Comparison of ENCODE assay signal across 18 cellular contexts in the genomic region with DNA sequence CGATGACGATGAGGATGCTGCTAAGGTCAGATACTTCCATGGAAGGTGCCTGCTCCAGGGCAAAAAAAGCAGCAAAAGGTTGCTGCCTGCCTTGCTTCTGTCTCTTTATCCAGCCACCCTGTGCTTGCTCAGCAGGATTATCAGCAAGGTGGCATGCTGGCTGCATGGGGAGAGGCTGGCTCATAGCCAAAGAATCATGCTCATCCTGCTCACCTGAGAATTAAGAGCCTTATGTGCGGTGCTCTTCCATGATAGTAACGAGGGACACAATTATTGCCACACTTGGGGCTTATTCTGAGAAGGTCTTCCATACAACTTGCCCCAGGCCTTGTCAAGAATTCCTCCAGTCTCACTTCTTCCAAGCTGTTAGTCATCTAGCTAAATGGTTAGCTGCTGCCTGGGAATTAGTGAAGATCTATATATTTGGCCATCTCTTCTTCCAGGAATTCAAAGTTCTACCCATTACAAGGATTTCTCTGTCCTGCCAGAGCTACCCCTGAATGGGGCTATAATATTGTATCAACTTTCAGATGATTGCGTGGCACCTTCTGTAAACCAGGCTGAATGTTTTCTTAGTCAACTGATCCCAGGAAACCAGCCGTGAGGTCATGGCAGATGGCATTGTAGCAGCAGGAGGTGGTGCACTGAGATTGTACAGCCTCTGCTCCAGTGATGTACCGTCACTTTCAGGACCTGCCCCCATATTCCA.
DNase-seq lines count a peak whose midpoint lies in the region; ATAC-seq and TF ChIP-seq lines count a peak whose summit lies in the region.
"Had no signal": no experiment of that assay in that cellular context is flagged by ENCODE, and none has a peak within 500 bp of the region (broad histone marks: within the 10 kb centered on the region; RNA-seq: fewer than 3 reads in every experiment).

No MANE protein-coding gene starts in this region.

- no peaks in the 10 kb centered on the region for H3K9me3 Mint-ChIP-seq in MCF 10A (ENCODE audit: unreplicated experiment)

- intact Hi-C loops in MCF 10A (cut with micrococcal nuclease) = no loop called here
- intact Hi-C loops in breast epithelium (cut with DNase I; ENCODE audit: low total_unique reads) = no loop called here

- H3K27ac Mint-ChIP-seq in MCF 10A (ENCODE audit: low read depth, unreplicated experiment) = no peak overlapping the region

- H3K4me3 Mint-ChIP-seq in MCF 10A (ENCODE audit: unreplicated experiment) = no peak overlapping the region

- H3K79me1 ChIP-seq in neuronal stem cell (ENCODE audit: low read depth, low read length) = no peaks in the 10 kb centered on the region

- H3K9me3 ChIP-seq in breast epithelium (no peaks in the 10 kb centered on the region), neuronal stem cell (replicated peaks in 1 of 2; ENCODE audit: control insufficient read depth in 2 of 2, insufficient read depth in 1 of 2, low read depth in 1 of 2, low read length in 2 of 2) (no peaks in the 10 kb centered on the region)
- H3K9me3 ChIP-seq: upper lobe of left lung had no signal

- CTCF ChIA-PET in MCF 10A (lab: Yijun Ruan, JAX) = interaction anchor here (0.6 to 1.2 kb wide), 5 partner anchors 9 to 565 kb away, joined by 4 to 6 read pairs (median 4); no protein-coding TSS in a partner anchor

- H2BK15ac ChIP-seq in neuronal stem cell (ENCODE audit: low read length) = no peak overlapping the region

- no peak overlapping the region for H2BK120ac ChIP-seq in neuronal stem cell (ENCODE audit: low read depth, low read length)

- H3K4me3 ChIP-seq in breast epithelium = no peak overlapping the region
- H3K4me3 ChIP-seq in neuronal stem cell (ENCODE audit: low read length in 2 of 2) = peak overlapping the region in 1 of 2 donors; percentile 32
- H3K4me3 ChIP-seq: smooth muscle cell, upper lobe of left lung had no signal

- H3K27ac ChIP-seq in breast epithelium = no peak overlapping the region
- no peak overlapping the region for H3K27ac ChIP-seq in neuronal stem cell (replicated peaks; ENCODE audit: low read length)
- H3K27ac ChIP-seq: upper lobe of left lung, VCaP had no signal

- no peak overlapping the region for H3K14ac ChIP-seq in neuronal stem cell (ENCODE audit: low read length)

- DNase-seq in MCF 10A (ENCODE audit: unreplicated experiment) (peak; percentile 51), breast epithelium (ENCODE audit: low spot score in 2 of 2) (no peak), NCI-H2107 treated with DMSO at 0.1 percent for 48 hours (lab: John Stamatoyannopoulos, UW; ENCODE audit: unreplicated experiment) (peak; percentile 74), RPMI7951 (ENCODE audit: low read depth) (peak; percentile 16), neuronal stem cell (ENCODE audit: low spot score) (no peak), NOMO-1 (lab: John Stamatoyannopoulos, UW; ENCODE audit: unreplicated experiment in 2 of 2) (no peak)
- DNase-seq: activated effector memory CD4-positive, alpha-beta T cell treated with Interleukin-2 at 50 U/mL for 16 hours; anterior cingulate cortex; C1 segment of cervical spinal cord; left ventricle myocardium superior; NCI-H187; posterior cingulate gyrus; stimulated activated naive CD4-positive, alpha-beta T cell; upper lobe of left lung had no signal

- H3K18ac ChIP-seq in neuronal stem cell (ENCODE audit: low read length) = no peak overlapping the region

- POLR2A ChIA-PET in MCF 10A (lab: Yijun Ruan, JAX) = interaction anchor here (0.6 kb wide), 1 partner anchor 23 kb away, joined by 3 read pairs; no protein-coding TSS in a partner anchor

- H2AK5ac ChIP-seq in neuronal stem cell (ENCODE audit: low read depth, low read length) = no peak overlapping the region

- H3K4me2 ChIP-seq in neuronal stem cell (ENCODE audit: insufficient read depth, low read length, poor library complexity, severe bottlenecking) = no peak overlapping the region
- H3K4me2 ChIP-seq: smooth muscle cell had no signal

- no peak overlapping the region for H2AFZ ChIP-seq in neuronal stem cell (ENCODE audit: low read length)

- no peak overlapping the region for H3K4ac ChIP-seq in neuronal stem cell (ENCODE audit: low read length)

- BruUV-seq in MCF 10A (replicated peaks; lab: Mats Ljungman, UMichigan) = no TSS peak

- H2BK5ac ChIP-seq in neuronal stem cell (ENCODE audit: low read length) = no peak overlapping the region

- no peaks in the 10 kb centered on the region for H3K36me3 Mint-ChIP-seq in MCF 10A (ENCODE audit: insufficient read depth, unreplicated experiment)

- H3K4me1 ChIP-seq in breast epithelium (no peaks in the 10 kb centered on the region), neuronal stem cell (ENCODE audit: control insufficient read depth in 2 of 2, insufficient read depth in 1 of 2, low read depth in 1 of 2, low read length in 2 of 2) (peaks cover 0 to 4% of the 10 kb centered on the region in 2 donors)
- H3K4me1 ChIP-seq: upper lobe of left lung had no signal

- TF ChIP-seq CTCF in MCF 10A (IDR thresholded peaks at IDR 0.05; ENCODE audit: unreplicated experiment) = no peak
- no peak for TF ChIP-seq CTCF in breast epithelium (IDR thresholded peaks at IDR 0.05)

- no peak overlapping the region for H4K8ac ChIP-seq in neuronal stem cell (ENCODE audit: low read depth, low read length)

- TF ChIP-seq POLR2A in breast epithelium (IDR thresholded peaks at IDR 0.05) = no peak
- no peak for TF ChIP-seq POLR2A in GM18505 (IDR thresholded peaks at IDR 0.05; ENCODE audit: borderline replicate concordance, extremely low read depth, insufficient read depth, insufficient read length)

- H3K27me3 ChIP-seq in breast epithelium (no peaks in the 10 kb centered on the region), neuronal stem cell (ENCODE audit: control insufficient read depth in 3 of 3, insufficient read depth in 3 of 3, low read depth in 1 of 3, low read length in 3 of 3) (peaks cover 0 to 33% (median 0%) of the 10 kb centered on the region in 3 experiments)
- H3K27me3 ChIP-seq: upper lobe of left lung had no signal

- no peaks in the 10 kb centered on the region for H3K36me3 ChIP-seq in breast epithelium
- H3K36me3 ChIP-seq in neuronal stem cell (replicated peaks in 1 of 2; ENCODE audit: control insufficient read depth in 2 of 2, insufficient read depth in 2 of 2, low read length in 2 of 2) = no peaks in the 10 kb centered on the region
- H3K36me3 ChIP-seq: upper lobe of left lung had no signal

- no peak overlapping the region for H2BK12ac ChIP-seq in neuronal stem cell (ENCODE audit: low read length)

- ATAC-seq in GM18858 (IDR thresholded peaks at IDR 0.05; ENCODE audit: unreplicated experiment) = no peak
- ATAC-seq in GM18505 (IDR thresholded peaks at IDR 0.05; ENCODE audit: unreplicated experiment) = no peak
- ATAC-seq: left ventricle myocardium superior had no signal

- H4K91ac ChIP-seq in neuronal stem cell (ENCODE audit: low read depth, low read length, poor library complexity) = no peak overlapping the region

- no peak overlapping the region for H3K9ac ChIP-seq in neuronal stem cell (ENCODE audit: low read depth, low read length, poor library complexity)

- peaks cover 5% of the 10 kb centered on the region for H3K4me1 Mint-ChIP-seq in MCF 10A (ENCODE audit: insufficient read depth, unreplicated experiment)

- H3K23ac ChIP-seq in neuronal stem cell (ENCODE audit: low read depth, low read length, poor library complexity) = no peak overlapping the region

- H3K27me3 Mint-ChIP-seq in MCF 10A (ENCODE audit: insufficient read depth, unreplicated experiment) = peaks cover 17% of the 10 kb centered on the region

- no CpG with 5 or more reads among the region's 7 CpGs for WGBS in neuronal stem cell (ENCODE audit: extremely low coverage in 2 of 2, insufficient read length in 2 of 2, insufficient replicate concordance in 1 of 2), 2 donors

Comparison
In these comparisons a context has a peak if more than half of its experiments do, and no peak if none do; other contexts are left out.
1. DNase-seq: peak in MCF 10A (single experiment), NCI-H2107 treated with DMSO at 0.1 percent for 48 hours (single experiment) and RPMI7951 (single experiment); none in breast epithelium (0 of 2), neuronal stem cell (single experiment) and NOMO-1 (0 of 2).